16 cellular contexts compared by ENCODE assay signal in the genomic region with DNA sequence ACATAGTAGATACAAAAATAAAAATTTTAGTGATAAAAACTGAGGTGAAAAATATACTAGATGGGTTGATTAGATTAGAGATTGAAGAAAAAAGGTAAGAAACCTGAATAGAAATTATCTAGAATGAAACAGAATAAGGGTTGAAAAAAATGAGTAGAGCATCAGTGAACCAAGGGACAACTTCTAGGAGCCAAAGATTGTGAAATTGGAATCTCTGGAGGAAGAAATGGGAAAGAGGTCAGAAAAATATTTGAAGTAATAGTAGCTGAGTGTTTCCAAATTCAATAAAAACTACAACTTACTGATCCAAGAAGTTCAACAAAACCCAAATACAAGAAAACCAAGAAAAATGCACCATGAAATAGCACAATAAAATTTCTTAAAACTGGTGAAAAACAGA.
DNase-seq lines count a peak whose midpoint lies in the region; ATAC-seq, FAIRE-seq and TF ChIP-seq lines count a peak whose summit lies in the region.
"Had no signal": no experiment of that assay in that cellular context is flagged by ENCODE, and none has a peak within 500 bp of the region (broad histone marks: within the 10 kb centered on the region; RNA-seq: fewer than 3 reads in every experiment).

No MANE protein-coding gene starts in this region.

- H3K4me2 ChIP-seq in IMR-90 (ENCODE audit: low read depth, low read length): no peak overlapping the region
- H3K4me2 ChIP-seq: KMS-11 had no signal

- H4K5ac ChIP-seq in IMR-90 (ENCODE audit: low read depth, low read length): no peak overlapping the region

- no peak overlapping the region for H2AFZ ChIP-seq in IMR-90 (replicated peaks; ENCODE audit: low read length, poor library complexity)

- H2BK5ac ChIP-seq in IMR-90 (ENCODE audit: low read depth, low read length, poor library complexity, severe bottlenecking): no peak overlapping the region

- no peak overlapping the region for H2BK120ac ChIP-seq in IMR-90 (ENCODE audit: low read depth, low read length)

- ATAC-seq in Right ventricle myocardium superior (ENCODE audit: poor library complexity): peak; percentile 64
- ATAC-seq in IMR-90 (ENCODE audit: low read depth): no peak

- no peak overlapping the region for H2BK20ac ChIP-seq in IMR-90 (ENCODE audit: low read depth, low read length)

- no peak overlapping the region for H3K14ac ChIP-seq in IMR-90 (replicated peaks; ENCODE audit: low read depth, low read length)

- H3K23ac ChIP-seq in IMR-90 (ENCODE audit: low read depth, low read length): no peak overlapping the region

- no peak overlapping the region for H2BK15ac ChIP-seq in IMR-90 (ENCODE audit: low read depth, low read length)

- DNase-seq in Right ventricle myocardium superior: no peak
- DNase-seq in cardiac septum (ENCODE audit: low spot score): no peak
- DNase-seq in IMR-90: peak; percentile 4
- DNase-seq in fibroblast of the aortic adventitia (ENCODE audit: low read depth): peak; percentile 58
- peak; percentile 50 for DNase-seq in stromal cell of bone marrow (ENCODE audit: low read depth)
- no peak for DNase-seq in medulla oblongata (ENCODE audit: extremely low spot score)
- DNase-seq in GM19239 (ENCODE audit: insufficient read length, low spot score): no peak
- no peak for DNase-seq in NCI-H226
- DNase-seq: CD4-positive, alpha-beta T cell; DMS79; GOT3; HFFc6; NCI-H187 treated with DMSO at 0.1 percent for 48 hours had no signal

- no peak overlapping the region for H3K9ac ChIP-seq in IMR-90 (ENCODE audit: low read depth, low read length)
- H3K9ac ChIP-seq: KMS-11 had no signal

- no peaks in the 10 kb centered on the region for H3K79me1 ChIP-seq in IMR-90 (ENCODE audit: low read depth in 1 of 2, low read length in 2 of 2)

- CTCF ChIA-PET in IMR-90 (lab: Yijun Ruan, JAX): interaction anchor here (1.1 kb wide), 1 partner anchor 12 kb away, joined by 3 read pairs; no protein-coding TSS in a partner anchor

- H4K8ac ChIP-seq in IMR-90 (ENCODE audit: low read depth in 2 of 2, low read length in 2 of 2): no peak overlapping the region

- no peak for TF ChIP-seq POLR2A in IMR-90 (IDR thresholded peaks at IDR 0.05; ENCODE audit: low read depth, low read length)

- no peak overlapping the region for H2AK9ac ChIP-seq in IMR-90 (replicated peaks; ENCODE audit: low read depth, low read length, poor library complexity)

- TF ChIP-seq RAD21 in IMR-90 (IDR thresholded peaks at IDR 0.05; ENCODE audit: low read length): no peak

- H3K9me1 ChIP-seq in IMR-90 (ENCODE audit: insufficient read depth, low read length): no peaks in the 10 kb centered on the region

- no peak overlapping the region for H4K91ac ChIP-seq in IMR-90 (ENCODE audit: insufficient read depth, low read depth, low read length)

- no peaks in the 10 kb centered on the region for H3K9me3 ChIP-seq in IMR-90 (ENCODE audit: control insufficient read depth, insufficient read depth, low read length)

- H3K18ac ChIP-seq in IMR-90 (ENCODE audit: low read depth, low read length): no peak overlapping the region

- dilution Hi-C loops in IMR-90 (cut with HindIII; ENCODE audit: low sequenced_read_pairs, unreplicated experiment): no loop called here

- no TSS peak for BruUV-seq in IMR-90 (replicated peaks; lab: Mats Ljungman, UMichigan)

- POLR2A ChIA-PET in IMR-90 (lab: Charles Lee; ENCODE audit: unreplicated experiment): no interaction called here

- no peaks in the 10 kb centered on the region for H3K27me3 ChIP-seq in IMR-90 (ENCODE audit: control insufficient read depth, insufficient read depth, low read length)

- TF ChIP-seq CTCF in IMR-90 (conservative IDR thresholded peaks at IDR 0.05; ENCODE audit: low read depth, low read length) (no peak), fibroblast of the aortic adventitia (IDR thresholded peaks at IDR 0.05; ENCODE audit: insufficient read depth, low read length) (no peak)

- no peak for FAIRE-seq in GM19239 (lab: Jason Lieb, UNC)
- FAIRE-seq: G401.6, RCC 7860 had no signal

- no peaks in the 10 kb centered on the region for H4K20me1 ChIP-seq in IMR-90 (ENCODE audit: insufficient read depth, low read length)

- H3K4me1 ChIP-seq in IMR-90 (ENCODE audit: control insufficient read depth, insufficient read depth, low read length): no peaks in the 10 kb centered on the region

- in situ Hi-C loops in IMR-90 (cut with MboI; ENCODE audit: low sequenced_read_pairs): no loop called here

- H3K56ac ChIP-seq in IMR-90 (ENCODE audit: extremely low read depth, insufficient read depth, low read length): no peak overlapping the region

- intact Hi-C loops in Right ventricle myocardium superior (cut with DNase I) (no loop called here), cardiac septum (cut with DNase I) (no loop called here), IMR-90 (cut with micrococcal nuclease) (no loop called here)

- H3K4me3 ChIP-seq in IMR-90 (ENCODE audit: insufficient read depth, low read depth, low read length) (no peak overlapping the region), fibroblast of the aortic adventitia (ENCODE audit: low read depth, low read length) (no peak overlapping the region)

- H3K4ac ChIP-seq in IMR-90 (ENCODE audit: low read depth, low read length): no peak overlapping the region

- no peaks in the 10 kb centered on the region for H3K36me3 ChIP-seq in IMR-90 (ENCODE audit: control insufficient read depth, insufficient read depth, low read length)

- H2AK5ac ChIP-seq in IMR-90 (ENCODE audit: low read depth, low read length): no peak overlapping the region

- no peak overlapping the region for H3K27ac ChIP-seq in IMR-90 (ENCODE audit: insufficient read depth, low read length)
- H3K27ac ChIP-seq: KMS-11 had no signal

TF ChIP-seq in IMR-90, 13 proteins besides CTCF, POLR2A, EP300 and RAD21:
- TF ChIP-seq, protein P1, sequence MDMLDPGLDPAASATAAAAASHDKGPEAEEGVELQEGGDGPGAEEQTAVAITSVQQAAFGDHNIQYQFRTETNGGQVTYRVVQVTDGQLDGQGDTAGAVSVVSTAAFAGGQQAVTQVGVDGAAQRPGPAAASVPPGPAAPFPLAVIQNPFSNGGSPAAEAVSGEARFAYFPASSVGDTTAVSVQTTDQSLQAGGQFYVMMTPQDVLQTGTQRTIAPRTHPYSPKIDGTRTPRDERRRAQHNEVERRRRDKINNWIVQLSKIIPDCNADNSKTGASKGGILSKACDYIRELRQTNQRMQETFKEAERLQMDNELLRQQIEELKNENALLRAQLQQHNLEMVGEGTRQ (IDR thresholded peaks at IDR 0.05; ENCODE audit: low read depth, low read length): no peak
- no peak for TF ChIP-seq MAFK (IDR thresholded peaks at IDR 0.05; ENCODE audit: low read depth, low read length)
- no peak for TF ChIP-seq CHD1 (IDR thresholded peaks at IDR 0.05; ENCODE audit: low read depth, low read length)
- no peak for TF ChIP-seq MAZ (IDR thresholded peaks at IDR 0.05; ENCODE audit: borderline replicate concordance, low read depth, low read length)
- no peak for TF ChIP-seq SMC3 (IDR thresholded peaks at IDR 0.05; ENCODE audit: low read depth, low read length)
- TF ChIP-seq FOS (IDR thresholded peaks at IDR 0.05; ENCODE audit: low read depth, low read length): no peak
- no peak for TF ChIP-seq NFE2L2 (IDR thresholded peaks at IDR 0.05; ENCODE audit: low read depth, low read length)
- TF ChIP-seq RCOR1 (IDR thresholded peaks at IDR 0.05; ENCODE audit: insufficient replicate concordance, low read length): no peak
- TF ChIP-seq, protein P2, sequence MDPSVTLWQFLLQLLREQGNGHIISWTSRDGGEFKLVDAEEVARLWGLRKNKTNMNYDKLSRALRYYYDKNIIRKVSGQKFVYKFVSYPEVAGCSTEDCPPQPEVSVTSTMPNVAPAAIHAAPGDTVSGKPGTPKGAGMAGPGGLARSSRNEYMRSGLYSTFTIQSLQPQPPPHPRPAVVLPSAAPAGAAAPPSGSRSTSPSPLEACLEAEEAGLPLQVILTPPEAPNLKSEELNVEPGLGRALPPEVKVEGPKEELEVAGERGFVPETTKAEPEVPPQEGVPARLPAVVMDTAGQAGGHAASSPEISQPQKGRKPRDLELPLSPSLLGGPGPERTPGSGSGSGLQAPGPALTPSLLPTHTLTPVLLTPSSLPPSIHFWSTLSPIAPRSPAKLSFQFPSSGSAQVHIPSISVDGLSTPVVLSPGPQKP (IDR thresholded peaks at IDR 0.05; ENCODE audit: borderline replicate concordance, low read depth, low read length): no peak
- no peak for TF ChIP-seq CEBPB (IDR thresholded peaks at IDR 0.05; ENCODE audit: low read depth, low read length)
- TF ChIP-seq BHLHE40 (IDR thresholded peaks at IDR 0.05; ENCODE audit: low read depth, low read length): no peak
- TF ChIP-seq RFX5 (IDR thresholded peaks at IDR 0.05; ENCODE audit: low read depth, low read length): no peak
- no peak for TF ChIP-seq MXI1 (IDR thresholded peaks at IDR 0.05; ENCODE audit: borderline replicate concordance, low read depth, low read length)

Comparison
In these comparisons a context has a peak if more than half of its experiments do, and no peak if none do; other contexts are left out.
1. DNase-seq: peak in IMR-90 (single experiment), fibroblast of the aortic adventitia (single experiment) and stromal cell of bone marrow (single experiment); none in Right ventricle myocardium superior (single experiment), cardiac septum (single experiment), medulla oblongata (single experiment), GM19239 (single experiment) and NCI-H226 (single experiment).